Comparison of ENCODE assay signal across 1 cellular context in the genomic region with DNA sequence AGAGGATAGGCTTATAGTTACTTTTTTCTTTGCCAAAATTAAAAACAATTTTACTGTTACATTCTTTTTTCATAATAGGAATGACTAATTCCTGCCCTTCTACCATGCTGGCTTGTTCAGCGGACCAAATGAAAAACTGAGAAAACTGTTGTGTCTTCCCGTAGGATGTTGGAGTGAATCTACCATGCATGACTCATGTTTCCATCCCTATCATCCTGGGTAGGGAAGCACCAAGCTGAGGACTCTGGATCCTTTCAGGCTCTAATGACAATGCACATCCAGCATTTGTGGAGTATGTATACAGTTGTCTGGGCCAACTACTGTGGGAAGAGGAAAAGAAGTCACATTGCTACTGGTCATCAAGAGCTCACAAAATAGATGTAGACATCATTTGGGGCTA.
TF ChIP-seq lines count a peak whose summit lies in the region.

No MANE protein-coding gene starts in this region.

TF ChIP-seq in SK-N-SH, 30 proteins besides CTCF, POLR2A, EP300 and RAD21 (continued from another document):
- no peak for TF ChIP-seq ZBTB33 (IDR thresholded peaks at IDR 0.05; ENCODE audit: borderline replicate concordance, low read depth)
- TF ChIP-seq, protein P1, sequence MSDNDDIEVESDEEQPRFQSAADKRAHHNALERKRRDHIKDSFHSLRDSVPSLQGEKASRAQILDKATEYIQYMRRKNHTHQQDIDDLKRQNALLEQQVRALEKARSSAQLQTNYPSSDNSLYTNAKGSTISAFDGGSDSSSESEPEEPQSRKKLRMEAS (IDR thresholded peaks at IDR 0.05; ENCODE audit: low read depth), result no peak
- no peak for TF ChIP-seq TEAD4 (IDR thresholded peaks at IDR 0.05; ENCODE audit: borderline replicate concordance, insufficient read depth)
- no peak for TF ChIP-seq FOXJ3 (CRISPR knock-in tag; IDR thresholded peaks at IDR 0.05)
- no peak for TF ChIP-seq EZH2phosphoT487 (IDR thresholded peaks at IDR 0.05; ENCODE audit: borderline replicate concordance, low read depth)
- no peak for TF ChIP-seq SIN3A (IDR thresholded peaks at IDR 0.05; ENCODE audit: borderline replicate concordance, low read depth, low read length)
- TF ChIP-seq REST (IDR thresholded peaks at IDR 0.05; ENCODE audit: low read depth, low read length), result no peak
- no peak for TF ChIP-seq CHD2 (IDR thresholded peaks at IDR 0.05; ENCODE audit: low read length, partially characterized antibody)
- peak; percentile 64; the same call in 1 of the 2 replicates for TF ChIP-seq FOSL2 (IDR thresholded peaks at IDR 0.05; ENCODE audit: borderline replicate concordance, low read depth)
- TF ChIP-seq POLR2AphosphoS5 (IDR thresholded peaks at IDR 0.05; ENCODE audit: low read depth, low read length), result no peak
- peak; percentile 51; the same call in 1 of the 2 replicates for TF ChIP-seq TCF12 (IDR thresholded peaks at IDR 0.05)
- no peak for TF ChIP-seq YY1 (IDR thresholded peaks at IDR 0.05; ENCODE audit: low read depth)
TF ChIP-seq in SK-N-SH: peak in this region for 3.
